ENCODE assay signal across 2 cellular contexts in genomic region chr17:82399601-82400101, GRCh38.
TF ChIP-seq lines count a peak whose summit lies in the region.

No MANE protein-coding gene starts in this region.

TF ChIP-seq in HepG2, 621 proteins besides CTCF, POLR2A, EP300 and RAD21:
- TF ChIP-seq JUNB (CRISPR knock-in tag; IDR thresholded peaks at IDR 0.05; ENCODE audit: borderline replicate concordance): no peak
- TF ChIP-seq, protein P1, sequence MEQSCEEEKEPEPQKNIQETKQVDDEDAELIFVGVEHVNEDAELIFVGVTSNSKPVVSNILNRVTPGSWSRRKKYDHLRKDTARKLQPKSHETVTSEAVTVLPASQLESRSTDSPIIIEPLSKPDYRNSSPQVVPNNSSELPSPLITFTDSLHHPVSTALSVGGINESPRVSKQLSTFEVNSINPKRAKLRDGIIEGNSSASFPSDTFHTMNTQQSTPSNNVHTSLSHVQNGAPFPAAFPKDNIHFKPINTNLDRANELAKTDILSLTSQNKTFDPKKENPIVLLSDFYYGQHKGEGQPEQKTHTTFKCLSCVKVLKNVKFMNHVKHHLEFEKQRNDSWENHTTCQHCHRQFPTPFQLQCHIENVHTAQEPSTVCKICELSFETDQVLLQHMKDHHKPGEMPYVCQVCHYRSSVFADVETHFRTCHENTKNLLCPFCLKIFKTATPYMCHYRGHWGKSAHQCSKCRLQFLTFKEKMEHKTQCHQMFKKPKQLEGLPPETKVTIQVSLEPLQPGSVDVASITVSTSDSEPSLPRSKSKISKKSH (CRISPR knock-in tag; IDR thresholded peaks at IDR 0.05; ENCODE audit: borderline replicate concordance): 0 out of 2 replicates have a peak, but pooled peaks have one; percentile 15
- 0 out of 2 replicates have a peak, but pooled peaks have one; percentile 26 for TF ChIP-seq KDM5B (CRISPR knock-in tag; IDR thresholded peaks at IDR 0.05; ENCODE audit: borderline replicate concordance)
- peak; percentile 48 for TF ChIP-seq AGO2 (optimal IDR thresholded peaks at IDR 0.05; ENCODE audit: low read depth, low read length)
TF ChIP-seq in HepG2: peak in this region for 3.

TF ChIP-seq in GM23338, 12 proteins besides CTCF, POLR2A, EP300 and RAD21:
- no peak for TF ChIP-seq NANOG (IDR thresholded peaks at IDR 0.05; ENCODE audit: borderline replicate concordance)
- no peak for TF ChIP-seq CREB1 (CRISPR knock-in tag; IDR thresholded peaks at IDR 0.05; ENCODE audit: low read depth)
- TF ChIP-seq EZH2 (IDR thresholded peaks at IDR 0.05; ENCODE audit: low read depth, unreplicated experiment): no peak
- no peak for TF ChIP-seq EZH2phosphoT487 (IDR thresholded peaks at IDR 0.05; ENCODE audit: unreplicated experiment)
- TF ChIP-seq REST (IDR thresholded peaks at IDR 0.05; ENCODE audit: unreplicated experiment): no peak
- TF ChIP-seq, protein P2, sequence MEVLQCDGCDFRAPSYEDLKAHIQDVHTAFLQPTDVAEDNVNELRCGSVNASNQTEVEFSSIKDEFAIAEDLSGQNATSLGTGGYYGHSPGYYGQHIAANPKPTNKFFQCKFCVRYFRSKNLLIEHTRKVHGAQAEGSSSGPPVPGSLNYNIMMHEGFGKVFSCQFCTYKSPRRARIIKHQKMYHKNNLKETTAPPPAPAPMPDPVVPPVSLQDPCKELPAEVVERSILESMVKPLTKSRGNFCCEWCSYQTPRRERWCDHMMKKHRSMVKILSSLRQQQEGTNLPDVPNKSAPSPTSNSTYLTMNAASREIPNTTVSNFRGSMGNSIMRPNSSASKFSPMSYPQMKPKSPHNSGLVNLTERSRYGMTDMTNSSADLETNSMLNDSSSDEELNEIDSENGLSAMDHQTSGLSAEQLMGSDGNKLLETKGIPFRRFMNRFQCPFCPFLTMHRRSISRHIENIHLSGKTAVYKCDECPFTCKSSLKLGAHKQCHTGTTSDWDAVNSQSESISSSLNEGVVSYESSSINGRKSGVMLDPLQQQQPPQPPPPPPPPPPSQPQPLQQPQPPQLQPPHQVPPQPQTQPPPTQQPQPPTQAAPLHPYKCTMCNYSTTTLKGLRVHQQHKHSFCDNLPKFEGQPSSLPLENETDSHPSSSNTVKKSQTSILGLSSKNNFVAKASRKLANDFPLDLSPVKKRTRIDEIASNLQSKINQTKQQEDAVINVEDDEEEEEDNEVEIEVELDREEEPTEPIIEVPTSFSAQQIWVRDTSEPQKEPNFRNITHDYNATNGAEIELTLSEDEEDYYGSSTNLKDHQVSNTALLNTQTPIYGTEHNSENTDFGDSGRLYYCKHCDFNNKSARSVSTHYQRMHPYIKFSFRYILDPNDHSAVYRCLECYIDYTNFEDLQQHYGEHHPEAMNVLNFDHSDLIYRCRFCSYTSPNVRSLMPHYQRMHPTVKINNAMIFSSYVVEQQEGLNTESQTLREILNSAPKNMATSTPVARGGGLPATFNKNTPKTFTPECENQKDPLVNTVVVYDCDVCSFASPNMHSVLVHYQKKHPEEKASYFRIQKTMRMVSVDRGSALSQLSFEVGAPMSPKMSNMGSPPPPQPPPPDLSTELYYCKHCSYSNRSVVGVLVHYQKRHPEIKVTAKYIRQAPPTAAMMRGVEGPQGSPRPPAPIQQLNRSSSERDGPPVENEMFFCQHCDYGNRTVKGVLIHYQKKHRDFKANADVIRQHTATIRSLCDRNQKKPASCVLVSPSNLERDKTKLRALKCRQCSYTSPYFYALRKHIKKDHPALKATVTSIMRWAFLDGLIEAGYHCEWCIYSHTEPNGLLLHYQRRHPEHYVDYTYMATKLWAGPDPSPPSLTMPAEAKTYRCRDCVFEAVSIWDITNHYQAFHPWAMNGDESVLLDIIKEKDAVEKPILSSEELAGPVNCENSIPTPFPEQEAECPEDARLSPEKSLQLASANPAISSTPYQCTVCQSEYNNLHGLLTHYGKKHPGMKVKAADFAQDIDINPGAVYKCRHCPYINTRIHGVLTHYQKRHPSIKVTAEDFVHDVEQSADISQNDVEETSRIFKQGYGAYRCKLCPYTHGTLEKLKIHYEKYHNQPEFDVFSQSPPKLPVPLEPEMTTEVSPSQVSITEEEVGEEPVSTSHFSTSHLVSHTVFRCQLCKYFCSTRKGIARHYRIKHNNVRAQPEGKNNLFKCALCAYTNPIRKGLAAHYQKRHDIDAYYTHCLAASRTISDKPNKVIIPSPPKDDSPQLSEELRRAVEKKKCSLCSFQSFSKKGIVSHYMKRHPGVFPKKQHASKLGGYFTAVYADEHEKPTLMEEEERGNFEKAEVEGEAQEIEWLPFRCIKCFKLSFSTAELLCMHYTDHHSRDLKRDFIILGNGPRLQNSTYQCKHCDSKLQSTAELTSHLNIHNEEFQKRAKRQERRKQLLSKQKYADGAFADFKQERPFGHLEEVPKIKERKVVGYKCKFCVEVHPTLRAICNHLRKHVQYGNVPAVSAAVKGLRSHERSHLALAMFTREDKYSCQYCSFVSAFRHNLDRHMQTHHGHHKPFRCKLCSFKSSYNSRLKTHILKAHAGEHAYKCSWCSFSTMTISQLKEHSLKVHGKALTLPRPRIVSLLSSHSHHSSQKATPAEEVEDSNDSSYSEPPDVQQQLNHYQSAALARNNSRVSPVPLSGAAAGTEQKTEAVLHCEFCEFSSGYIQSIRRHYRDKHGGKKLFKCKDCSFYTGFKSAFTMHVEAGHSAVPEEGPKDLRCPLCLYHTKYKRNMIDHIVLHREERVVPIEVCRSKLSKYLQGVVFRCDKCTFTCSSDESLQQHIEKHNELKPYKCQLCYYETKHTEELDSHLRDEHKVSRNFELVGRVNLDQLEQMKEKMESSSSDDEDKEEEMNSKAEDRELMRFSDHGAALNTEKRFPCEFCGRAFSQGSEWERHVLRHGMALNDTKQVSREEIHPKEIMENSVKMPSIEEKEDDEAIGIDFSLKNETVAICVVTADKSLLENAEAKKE (CRISPR knock-in tag; IDR thresholded peaks at IDR 0.05): no peak
- TF ChIP-seq STAT1 (IDR thresholded peaks at IDR 0.05; ENCODE audit: unreplicated experiment): no peak
- no peak for TF ChIP-seq POLR2AphosphoS5 (IDR thresholded peaks at IDR 0.05; ENCODE audit: low read depth)
- no peak for TF ChIP-seq ETS1 (IDR thresholded peaks at IDR 0.05)
- TF ChIP-seq ZNF114 (CRISPR knock-in tag; IDR thresholded peaks at IDR 0.05): no peak
- TF ChIP-seq ZNF331 (CRISPR knock-in tag; IDR thresholded peaks at IDR 0.05; ENCODE audit: low read depth): no peak
- no peak for TF ChIP-seq JUNB (IDR thresholded peaks at IDR 0.05; ENCODE audit: unreplicated experiment)
